10 cellular contexts compared by ENCODE assay signal in the genomic region with DNA sequence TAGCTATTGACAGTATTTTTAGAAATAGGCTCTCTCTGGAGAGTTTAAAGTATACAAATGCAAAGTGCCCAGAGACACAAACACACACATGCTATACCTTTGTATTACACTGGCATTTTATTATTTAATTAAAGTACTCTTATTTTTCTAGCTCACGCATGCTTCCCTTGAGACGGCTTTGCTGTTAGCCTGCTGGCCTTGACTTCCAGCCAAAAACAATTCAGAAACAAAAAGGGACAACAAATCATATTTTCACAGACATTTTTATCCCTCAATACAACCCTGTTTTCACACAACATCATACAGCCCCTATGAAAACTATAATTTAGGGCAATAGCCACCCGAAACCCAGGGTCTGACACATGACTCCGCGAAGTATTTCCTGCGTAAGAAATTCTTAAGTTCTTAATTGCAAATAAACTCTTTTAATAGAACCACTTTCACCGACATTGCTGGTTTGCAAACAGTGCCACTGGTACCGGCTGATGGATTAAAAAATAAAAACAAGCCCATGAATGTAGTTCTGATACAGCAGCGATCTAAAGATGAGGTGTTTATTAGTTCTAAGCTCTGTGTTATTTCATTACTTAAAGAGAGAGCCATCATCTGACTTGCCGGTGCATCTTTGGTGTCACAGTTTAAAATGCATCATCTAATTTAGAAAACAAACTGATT.
A peak's percentile ranks its signal among the peaks of the same experiment; 100 is the strongest.
DNase-seq lines count a peak whose midpoint lies in the region; ATAC-seq and TF ChIP-seq lines count a peak whose summit lies in the region.
"Had no signal": no experiment of that assay in that cellular context is flagged by ENCODE, and none has a peak within 500 bp of the region (broad histone marks: within the 10 kb centered on the region; RNA-seq: fewer than 3 reads in every experiment).

No MANE protein-coding gene starts in this region.

- no peaks in the 10 kb centered on the region for H3K9me3 Mint-ChIP-seq in neural crest cell
- peaks cover 0 to 3% of the 10 kb centered on the region in 2 donors for H3K9me3 Mint-ChIP-seq in effector memory CD8-positive, alpha-beta T cell
- H3K9me3 Mint-ChIP-seq in activated CD4-positive, alpha-beta T cell treated with anti-CD3 and anti-CD28 coated beads for 36 hours (ENCODE audit: low read depth), result no peaks in the 10 kb centered on the region

- no peaks in the 10 kb centered on the region for H3K36me3 Mint-ChIP-seq in neural crest cell (ENCODE audit: low read depth)
- H3K36me3 Mint-ChIP-seq in effector memory CD8-positive, alpha-beta T cell (ENCODE audit: insufficient read depth), result no peaks in the 10 kb centered on the region
- no peaks in the 10 kb centered on the region for H3K36me3 Mint-ChIP-seq in activated CD4-positive, alpha-beta T cell treated with anti-CD3 and anti-CD28 coated beads for 36 hours (ENCODE audit: low read depth)
- H3K36me3 Mint-ChIP-seq: CD8-positive, alpha-beta memory T cell had no signal

- H3K18ac ChIP-seq in neuronal stem cell (ENCODE audit: low read length), result no peak overlapping the region

- no peak overlapping the region for H4K91ac ChIP-seq in neuronal stem cell (ENCODE audit: low read depth, low read length, poor library complexity)

- H2AK5ac ChIP-seq in neuronal stem cell (ENCODE audit: low read depth, low read length), result no peak overlapping the region

- no peak overlapping the region for H2BK15ac ChIP-seq in neuronal stem cell (ENCODE audit: low read length)

- H3K14ac ChIP-seq in neuronal stem cell (ENCODE audit: low read length), result no peak overlapping the region

- no peak overlapping the region for H3K27ac ChIP-seq in neuronal stem cell (replicated peaks; ENCODE audit: low read length)

- H3K9me3 ChIP-seq in MG63, result no peaks in the 10 kb centered on the region
- H3K9me3 ChIP-seq in neuronal stem cell (replicated peaks in 1 of 2; ENCODE audit: control insufficient read depth in 2 of 2, insufficient read depth in 1 of 2, low read depth in 1 of 2, low read length in 2 of 2), result peaks cover 0 to 6% of the 10 kb centered on the region in 2 donors

- no peak for TF ChIP-seq CTCF in neural crest cell (conservative IDR thresholded peaks at IDR 0.05)

- no peak overlapping the region for H3K4me3 Mint-ChIP-seq in neural crest cell
- H3K4me3 Mint-ChIP-seq in effector memory CD8-positive, alpha-beta T cell, result no peak overlapping the region
- H3K4me3 Mint-ChIP-seq in activated CD4-positive, alpha-beta T cell treated with anti-CD3 and anti-CD28 coated beads for 36 hours, result no peak overlapping the region
- H3K4me3 Mint-ChIP-seq: CD8-positive, alpha-beta memory T cell had no signal

- peaks cover 69% of the 10 kb centered on the region for H3K4me1 Mint-ChIP-seq in neural crest cell
- no peaks in the 10 kb centered on the region for H3K4me1 Mint-ChIP-seq in effector memory CD8-positive, alpha-beta T cell (ENCODE audit: low read depth in 2 of 2)
- peaks cover 2% of the 10 kb centered on the region for H3K4me1 Mint-ChIP-seq in activated CD4-positive, alpha-beta T cell treated with anti-CD3 and anti-CD28 coated beads for 36 hours
- H3K4me1 Mint-ChIP-seq: CD8-positive, alpha-beta memory T cell had no signal

- no peak overlapping the region for H3K9ac ChIP-seq in neuronal stem cell (ENCODE audit: low read depth, low read length, poor library complexity)

- intact Hi-C loops in activated CD4-positive, alpha-beta T cell treated with anti-CD3 and anti-CD28 coated beads for 36 hours (cut with DNase I, micrococcal nuclease), result no loop called here

- no peak overlapping the region for H3K4ac ChIP-seq in neuronal stem cell (ENCODE audit: low read length)

- no peaks in the 10 kb centered on the region for H3K36me3 ChIP-seq in MG63
- peaks cover 0 to 7% of the 10 kb centered on the region in 2 donors for H3K36me3 ChIP-seq in neuronal stem cell (replicated peaks in 1 of 2; ENCODE audit: control insufficient read depth in 2 of 2, insufficient read depth in 2 of 2, low read length in 2 of 2)

- peak overlapping the region; percentile 29 for H3K4me3 ChIP-seq in MG63
- no peak overlapping the region for H3K4me3 ChIP-seq in neuronal stem cell (ENCODE audit: low read length in 2 of 2)

- H2BK12ac ChIP-seq in neuronal stem cell (ENCODE audit: low read length), result no peak overlapping the region

- CTCF ChIA-PET in activated CD4-positive, alpha-beta T cell treated with anti-CD3 and anti-CD28 coated beads for 36 hours (lab: Charles Lee), result interaction anchor here (0.6 kb wide), 1 partner anchor 28 kb away, joined by 3 read pairs; no protein-coding TSS in a partner anchor

- no CpG with 5 or more reads among the region's 10 CpGs for WGBS in neuronal stem cell (ENCODE audit: extremely low coverage in 2 of 2, insufficient read length in 2 of 2, insufficient replicate concordance in 1 of 2), 2 donors

- H4K8ac ChIP-seq in neuronal stem cell (ENCODE audit: low read depth, low read length), result no peak overlapping the region

- H3K27me3 Mint-ChIP-seq in neural crest cell (ENCODE audit: low read depth), result no peaks in the 10 kb centered on the region
- no peaks in the 10 kb centered on the region for H3K27me3 Mint-ChIP-seq in effector memory CD8-positive, alpha-beta T cell
- H3K27me3 Mint-ChIP-seq in activated CD4-positive, alpha-beta T cell treated with anti-CD3 and anti-CD28 coated beads for 36 hours, result peaks cover 11% of the 10 kb centered on the region

- ATAC-seq in effector memory CD8-positive, alpha-beta T cell (replicated peaks), result no peak
- no peak for ATAC-seq in activated CD4-positive, alpha-beta T cell treated with anti-CD3 and anti-CD28 coated beads for 36 hours

- DNase-seq in A172 (ENCODE audit: low spot score), result peak; percentile 6
- DNase-seq in MG63, result no peak
- DNase-seq in dermis microvascular lymphatic vessel endothelial cell (ENCODE audit: low read depth in 2 of 2), result peak; percentile 54 to 90
- no peak for DNase-seq in neural crest cell (ENCODE audit: low read depth, low spot score)
- DNase-seq in HUDEP-2 (lab: John Stamatoyannopoulos, UW; ENCODE audit: unreplicated experiment in 76 of 76), result no peak
- no peak for DNase-seq in effector memory CD8-positive, alpha-beta T cell
- no peak for DNase-seq in neuronal stem cell (ENCODE audit: low spot score)
- DNase-seq in activated CD4-positive, alpha-beta T cell treated with anti-CD3 and anti-CD28 coated beads for 36 hours, result no peak
- DNase-seq: activated effector memory CD4-positive, alpha-beta T cell treated with anti-CD3 and anti-CD28 coated beads, Interleukin-2, amount 50 U/mL, for 16 hours; CD8-positive, alpha-beta memory T cell had no signal

- H3K27me3 ChIP-seq in MG63 (no peaks in the 10 kb centered on the region), neuronal stem cell (ENCODE audit: control insufficient read depth in 3 of 3, insufficient read depth in 3 of 3, low read depth in 1 of 3, low read length in 3 of 3) (no peaks in the 10 kb centered on the region)

- no peak overlapping the region for H2AFZ ChIP-seq in neuronal stem cell (ENCODE audit: low read length)

- peak overlapping the region; percentile 79 for H3K27ac Mint-ChIP-seq in neural crest cell (ENCODE audit: unreplicated experiment)
- H3K27ac Mint-ChIP-seq in effector memory CD8-positive, alpha-beta T cell, result no peak overlapping the region
- H3K27ac Mint-ChIP-seq in activated CD4-positive, alpha-beta T cell treated with anti-CD3 and anti-CD28 coated beads for 36 hours, result no peak overlapping the region
- H3K27ac Mint-ChIP-seq: CD8-positive, alpha-beta memory T cell had no signal

- H3K79me1 ChIP-seq in neuronal stem cell (ENCODE audit: low read depth, low read length), result no peaks in the 10 kb centered on the region

- POLR2A ChIA-PET in activated CD4-positive, alpha-beta T cell treated with anti-CD3 and anti-CD28 coated beads for 36 hours (lab: Charles Lee), result no interaction called here

- no peak overlapping the region for H2BK120ac ChIP-seq in neuronal stem cell (ENCODE audit: low read depth, low read length)

- no peak overlapping the region for H3K4me2 ChIP-seq in neuronal stem cell (ENCODE audit: insufficient read depth, low read length, poor library complexity, severe bottlenecking)

- H3K23ac ChIP-seq in neuronal stem cell (ENCODE audit: low read depth, low read length, poor library complexity), result no peak overlapping the region

- peaks cover 16 to 27% of the 10 kb centered on the region in 2 donors for H3K4me1 ChIP-seq in neuronal stem cell (ENCODE audit: control insufficient read depth in 2 of 2, insufficient read depth in 1 of 2, low read depth in 1 of 2, low read length in 2 of 2)

- no peak overlapping the region for H2BK5ac ChIP-seq in neuronal stem cell (ENCODE audit: low read length)

Comparison
In these comparisons a context has a peak if more than half of its experiments do, and no peak if none do; other contexts are left out.
1. DNase-seq: peak in A172 (single experiment) and dermis microvascular lymphatic vessel endothelial cell (2 of 2); none in MG63 (single experiment), neural crest cell (single experiment), HUDEP-2 (0 of 76), effector memory CD8-positive, alpha-beta T cell (0 of 3), neuronal stem cell (single experiment) and activated CD4-positive, alpha-beta T cell treated with anti-CD3 and anti-CD28 coated beads for 36 hours (single experiment).